1 cellular context compared by ENCODE assay signal in the genomic region with DNA sequence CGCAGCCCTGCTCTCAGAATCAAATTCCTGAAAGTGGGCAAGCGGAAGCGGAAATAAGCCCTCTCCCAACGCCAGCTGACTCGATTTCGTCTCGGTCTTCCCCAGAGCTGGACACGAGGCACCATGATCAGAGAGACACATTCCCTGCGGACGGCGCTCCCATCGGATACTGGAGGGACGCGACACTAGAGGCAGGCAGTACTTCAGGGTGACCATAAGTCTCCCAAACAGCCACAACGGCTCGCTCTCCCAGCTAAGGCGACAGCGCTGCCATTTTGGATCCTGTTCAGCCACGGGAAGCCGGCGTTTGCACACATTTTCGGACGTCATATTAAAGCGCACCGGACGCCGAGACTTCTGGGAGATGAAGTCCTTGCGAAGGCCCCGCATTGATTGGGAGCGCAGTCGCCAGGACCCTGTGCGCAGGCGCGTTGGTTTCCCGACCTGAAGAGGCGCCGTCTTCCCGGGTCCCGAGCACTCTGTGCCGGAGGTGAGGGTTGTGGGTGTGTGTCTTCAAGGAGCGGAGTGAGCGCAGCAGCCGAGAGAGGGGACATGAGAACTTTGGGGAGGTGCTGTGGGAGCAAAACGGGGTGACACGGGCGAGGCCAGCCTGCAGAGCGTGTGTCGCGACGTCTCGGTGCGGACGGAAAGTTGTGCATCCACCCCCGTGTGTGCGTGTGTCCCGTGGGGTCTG.
A peak's percentile ranks its signal among the peaks of the same experiment; 100 is the strongest.
TF ChIP-seq lines count a peak whose summit lies in the region.

A gene (plus strand): TSS at position 439 of the 694 bp plus-strand sequence. CDS start 10,418 bp downstream, outside the sequence.

TF ChIP-seq in HepG2, 621 proteins besides CTCF, POLR2A, EP300 and RAD21 (continued from another document and continues in another):
- TF ChIP-seq, protein P1, sequence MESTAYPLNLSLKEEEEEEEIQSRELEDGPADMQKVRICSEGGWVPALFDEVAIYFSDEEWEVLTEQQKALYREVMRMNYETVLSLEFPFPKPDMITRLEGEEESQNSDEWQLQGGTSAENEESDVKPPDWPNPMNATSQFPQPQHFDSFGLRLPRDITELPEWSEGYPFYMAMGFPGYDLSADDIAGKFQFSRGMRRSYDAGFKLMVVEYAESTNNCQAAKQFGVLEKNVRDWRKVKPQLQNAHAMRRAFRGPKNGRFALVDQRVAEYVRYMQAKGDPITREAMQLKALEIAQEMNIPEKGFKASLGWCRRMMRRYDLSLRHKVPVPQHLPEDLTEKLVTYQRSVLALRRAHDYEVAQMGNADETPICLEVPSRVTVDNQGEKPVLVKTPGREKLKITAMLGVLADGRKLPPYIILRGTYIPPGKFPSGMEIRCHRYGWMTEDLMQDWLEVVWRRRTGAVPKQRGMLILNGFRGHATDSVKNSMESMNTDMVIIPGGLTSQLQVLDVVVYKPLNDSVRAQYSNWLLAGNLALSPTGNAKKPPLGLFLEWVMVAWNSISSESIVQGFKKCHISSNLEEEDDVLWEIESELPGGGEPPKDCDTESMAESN (CRISPR knock-in tag; conservative IDR thresholded peaks at IDR 0.05) = peak; percentile 96
- TF ChIP-seq CBFB (CRISPR knock-in tag; IDR thresholded peaks at IDR 0.05) = no peak; the same call in 1 of the 2 replicates
- TF ChIP-seq, protein P2, sequence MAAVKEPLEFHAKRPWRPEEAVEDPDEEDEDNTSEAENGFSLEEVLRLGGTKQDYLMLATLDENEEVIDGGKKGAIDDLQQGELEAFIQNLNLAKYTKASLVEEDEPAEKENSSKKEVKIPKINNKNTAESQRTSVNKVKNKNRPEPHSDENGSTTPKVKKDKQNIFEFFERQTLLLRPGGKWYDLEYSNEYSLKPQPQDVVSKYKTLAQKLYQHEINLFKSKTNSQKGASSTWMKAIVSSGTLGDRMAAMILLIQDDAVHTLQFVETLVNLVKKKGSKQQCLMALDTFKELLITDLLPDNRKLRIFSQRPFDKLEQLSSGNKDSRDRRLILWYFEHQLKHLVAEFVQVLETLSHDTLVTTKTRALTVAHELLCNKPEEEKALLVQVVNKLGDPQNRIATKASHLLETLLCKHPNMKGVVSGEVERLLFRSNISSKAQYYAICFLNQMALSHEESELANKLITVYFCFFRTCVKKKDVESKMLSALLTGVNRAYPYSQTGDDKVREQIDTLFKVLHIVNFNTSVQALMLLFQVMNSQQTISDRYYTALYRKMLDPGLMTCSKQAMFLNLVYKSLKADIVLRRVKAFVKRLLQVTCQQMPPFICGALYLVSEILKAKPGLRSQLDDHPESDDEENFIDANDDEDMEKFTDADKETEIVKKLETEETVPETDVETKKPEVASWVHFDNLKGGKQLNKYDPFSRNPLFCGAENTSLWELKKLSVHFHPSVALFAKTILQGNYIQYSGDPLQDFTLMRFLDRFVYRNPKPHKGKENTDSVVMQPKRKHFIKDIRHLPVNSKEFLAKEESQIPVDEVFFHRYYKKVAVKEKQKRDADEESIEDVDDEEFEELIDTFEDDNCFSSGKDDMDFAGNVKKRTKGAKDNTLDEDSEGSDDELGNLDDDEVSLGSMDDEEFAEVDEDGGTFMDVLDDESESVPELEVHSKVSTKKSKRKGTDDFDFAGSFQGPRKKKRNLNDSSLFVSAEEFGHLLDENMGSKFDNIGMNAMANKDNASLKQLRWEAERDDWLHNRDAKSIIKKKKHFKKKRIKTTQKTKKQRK (IDR thresholded peaks at IDR 0.05; ENCODE audit: low read length) = no peak
- TF ChIP-seq SRF (IDR thresholded peaks at IDR 0.05; ENCODE audit: low read depth, low read length) = peak; percentile 75
- TF ChIP-seq EZH2 (conservative IDR thresholded peaks at IDR 0.05; ENCODE audit: low read depth, low read length) = no peak
- TF ChIP-seq NR3C1 (CRISPR knock-in tag; IDR thresholded peaks at IDR 0.05) = no peak
- TF ChIP-seq SMC3 (IDR thresholded peaks at IDR 0.05; ENCODE audit: low read length) = no peak; the same call in 1 of the 2 replicates
- TF ChIP-seq, protein P3, sequence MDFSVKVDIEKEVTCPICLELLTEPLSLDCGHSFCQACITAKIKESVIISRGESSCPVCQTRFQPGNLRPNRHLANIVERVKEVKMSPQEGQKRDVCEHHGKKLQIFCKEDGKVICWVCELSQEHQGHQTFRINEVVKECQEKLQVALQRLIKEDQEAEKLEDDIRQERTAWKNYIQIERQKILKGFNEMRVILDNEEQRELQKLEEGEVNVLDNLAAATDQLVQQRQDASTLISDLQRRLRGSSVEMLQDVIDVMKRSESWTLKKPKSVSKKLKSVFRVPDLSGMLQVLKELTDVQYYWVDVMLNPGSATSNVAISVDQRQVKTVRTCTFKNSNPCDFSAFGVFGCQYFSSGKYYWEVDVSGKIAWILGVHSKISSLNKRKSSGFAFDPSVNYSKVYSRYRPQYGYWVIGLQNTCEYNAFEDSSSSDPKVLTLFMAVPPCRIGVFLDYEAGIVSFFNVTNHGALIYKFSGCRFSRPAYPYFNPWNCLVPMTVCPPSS (IDR thresholded peaks at IDR 0.05) = no peak
- TF ChIP-seq NCOA5 (CRISPR knock-in tag; IDR thresholded peaks at IDR 0.05) = no peak
- 0 out of 2 replicates have a peak, but pooled peaks have one; percentile 12 for TF ChIP-seq TBP (CRISPR knock-in tag; IDR thresholded peaks at IDR 0.05)
- TF ChIP-seq U2AF2 (IDR thresholded peaks at IDR 0.05; ENCODE audit: low read depth, low read length) = peak; percentile 42; the same call in 1 of the 2 replicates
- TF ChIP-seq ZNF383 (CRISPR knock-in tag; IDR thresholded peaks at IDR 0.05; ENCODE audit: borderline replicate concordance) = no peak
- peak; percentile 41; the same call in 1 of the 2 replicates for TF ChIP-seq SOX5 (CRISPR knock-in tag; IDR thresholded peaks at IDR 0.05; ENCODE audit: borderline replicate concordance)
- peak; percentile 75; the same call in 1 of the 2 replicates for TF ChIP-seq ZNF703 (CRISPR knock-in tag; IDR thresholded peaks at IDR 0.05; ENCODE audit: borderline replicate concordance)
- TF ChIP-seq, protein P4, sequence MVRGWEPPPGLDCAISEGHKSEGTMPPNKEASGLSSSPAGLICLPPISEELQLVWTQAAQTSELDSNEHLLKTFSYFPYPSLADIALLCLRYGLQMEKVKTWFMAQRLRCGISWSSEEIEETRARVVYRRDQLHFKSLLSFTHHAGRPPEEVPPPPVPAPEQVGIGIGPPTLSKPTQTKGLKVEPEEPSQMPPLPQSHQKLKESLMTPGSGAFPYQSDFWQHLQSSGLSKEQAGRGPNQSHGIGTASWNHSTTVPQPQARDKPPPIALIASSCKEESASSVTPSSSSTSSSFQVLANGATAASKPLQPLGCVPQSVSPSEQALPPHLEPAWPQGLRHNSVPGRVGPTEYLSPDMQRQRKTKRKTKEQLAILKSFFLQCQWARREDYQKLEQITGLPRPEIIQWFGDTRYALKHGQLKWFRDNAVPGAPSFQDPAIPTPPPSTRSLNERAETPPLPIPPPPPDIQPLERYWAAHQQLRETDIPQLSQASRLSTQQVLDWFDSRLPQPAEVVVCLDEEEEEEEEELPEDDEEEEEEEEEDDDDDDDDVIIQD (CRISPR knock-in tag; IDR thresholded peaks at IDR 0.05; ENCODE audit: low read depth) = peak; percentile 48
- TF ChIP-seq, protein P5, sequence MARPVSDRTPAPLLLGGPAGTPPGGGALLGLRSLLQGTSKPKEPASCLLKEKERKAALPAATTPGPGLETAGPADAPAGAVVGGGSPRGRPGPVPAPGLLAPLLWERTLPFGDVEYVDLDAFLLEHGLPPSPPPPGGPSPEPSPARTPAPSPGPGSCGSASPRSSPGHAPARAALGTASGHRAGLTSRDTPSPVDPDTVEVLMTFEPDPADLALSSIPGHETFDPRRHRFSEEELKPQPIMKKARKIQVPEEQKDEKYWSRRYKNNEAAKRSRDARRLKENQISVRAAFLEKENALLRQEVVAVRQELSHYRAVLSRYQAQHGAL (CRISPR knock-in tag; IDR thresholded peaks at IDR 0.05; ENCODE audit: not compliant biosample characterization) = peak; percentile 57
- peak; percentile 91; the same call in 1 of the 2 replicates for TF ChIP-seq POLR2AphosphoS2 (IDR thresholded peaks at IDR 0.05; ENCODE audit: low read depth, low read length)
- peak; percentile 79; the same call in 1 of the 2 replicates for TF ChIP-seq REL (CRISPR knock-in tag; conservative IDR thresholded peaks at IDR 0.05)
- TF ChIP-seq ZNF678 (CRISPR knock-in tag; IDR thresholded peaks at IDR 0.05) = peak; percentile 54; the same call in 1 of the 2 replicates
- TF ChIP-seq PHF5A (CRISPR knock-in tag; IDR thresholded peaks at IDR 0.05; ENCODE audit: low read depth, unreplicated experiment) = no peak
- TF ChIP-seq MYNN (CRISPR knock-in tag; IDR thresholded peaks at IDR 0.05; ENCODE audit: low read depth) = peak; percentile 92; the same call in 1 of the 2 replicates
- TF ChIP-seq, protein P6, sequence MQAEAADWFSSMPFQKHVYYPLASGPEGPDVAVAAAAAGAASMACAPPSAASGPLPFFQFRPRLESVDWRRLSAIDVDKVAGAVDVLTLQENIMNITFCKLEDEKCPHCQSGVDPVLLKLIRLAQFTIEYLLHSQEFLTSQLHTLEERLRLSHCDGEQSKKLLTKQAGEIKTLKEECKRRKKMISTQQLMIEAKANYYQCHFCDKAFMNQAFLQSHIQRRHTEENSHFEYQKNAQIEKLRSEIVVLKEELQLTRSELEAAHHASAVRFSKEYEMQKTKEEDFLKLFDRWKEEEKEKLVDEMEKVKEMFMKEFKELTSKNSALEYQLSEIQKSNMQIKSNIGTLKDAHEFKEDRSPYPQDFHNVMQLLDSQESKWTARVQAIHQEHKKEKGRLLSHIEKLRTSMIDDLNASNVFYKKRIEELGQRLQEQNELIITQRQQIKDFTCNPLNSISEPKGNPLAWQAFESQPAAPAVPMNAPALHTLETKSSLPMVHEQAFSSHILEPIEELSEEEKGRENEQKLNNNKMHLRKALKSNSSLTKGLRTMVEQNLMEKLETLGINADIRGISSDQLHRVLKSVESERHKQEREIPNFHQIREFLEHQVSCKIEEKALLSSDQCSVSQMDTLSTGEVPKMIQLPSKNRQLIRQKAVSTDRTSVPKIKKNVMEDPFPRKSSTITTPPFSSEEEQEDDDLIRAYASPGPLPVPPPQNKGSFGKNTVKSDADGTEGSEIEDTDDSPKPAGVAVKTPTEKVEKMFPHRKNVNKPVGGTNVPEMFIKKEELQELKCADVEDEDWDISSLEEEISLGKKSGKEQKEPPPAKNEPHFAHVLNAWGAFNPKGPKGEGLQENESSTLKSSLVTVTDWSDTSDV (CRISPR knock-in tag; IDR thresholded peaks at IDR 0.05) = peak; percentile 89
- TF ChIP-seq CEBPG (CRISPR knock-in tag; IDR thresholded peaks at IDR 0.05) = peak; percentile 11; the same call in 1 of the 2 replicates
- peak; percentile 75 for TF ChIP-seq ZSCAN25 (CRISPR knock-in tag; IDR thresholded peaks at IDR 0.05)
- peak; percentile 91 for TF ChIP-seq ZNF274 (CRISPR knock-in tag; IDR thresholded peaks at IDR 0.05)
- peak; percentile 62; the same call in 1 of the 2 replicates for TF ChIP-seq ZNF768 (CRISPR knock-in tag; IDR thresholded peaks at IDR 0.05)
- TF ChIP-seq ZKSCAN8 (CRISPR knock-in tag; IDR thresholded peaks at IDR 0.05; ENCODE audit: borderline replicate concordance) = peak; percentile 88
- no peak for TF ChIP-seq ZNF24 (IDR thresholded peaks at IDR 0.05)
- TF ChIP-seq ZNF552 (CRISPR knock-in tag; IDR thresholded peaks at IDR 0.05; ENCODE audit: borderline replicate concordance) = no peak
- TF ChIP-seq RBFOX2 (IDR thresholded peaks at IDR 0.05; ENCODE audit: low read depth, low read length) = peak; percentile 88
- TF ChIP-seq, protein P7, sequence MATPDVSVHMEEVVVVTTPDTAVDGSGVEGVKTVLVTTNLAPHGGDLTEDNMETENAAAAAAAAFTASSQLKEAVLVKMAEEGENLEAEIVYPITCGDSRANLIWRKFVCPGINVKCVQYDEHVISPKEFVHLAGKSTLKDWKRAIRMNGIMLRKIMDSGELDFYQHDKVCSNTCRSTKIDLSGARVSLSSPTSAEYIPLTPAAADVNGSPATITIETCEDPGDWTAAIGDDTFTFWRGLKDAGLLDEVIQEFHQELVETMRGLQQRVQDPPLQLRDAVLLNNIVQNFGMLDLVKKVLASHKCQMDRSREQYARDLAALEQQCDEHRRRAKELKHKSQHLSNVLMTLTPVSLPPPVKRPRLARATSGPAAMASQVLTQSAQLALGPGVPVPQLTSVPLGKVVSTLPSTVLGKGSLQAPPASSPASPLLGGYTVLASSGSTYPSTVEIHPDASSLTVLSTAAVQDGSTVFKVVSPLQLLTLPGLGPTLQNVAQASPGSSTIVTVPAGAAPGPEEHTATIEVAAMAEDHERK (CRISPR knock-in tag; IDR thresholded peaks at IDR 0.05; ENCODE audit: low read depth) = peak; percentile 51; the same call in 1 of the 2 replicates
- TF ChIP-seq CREM (IDR thresholded peaks at IDR 0.05) = peak; percentile 100
- TF ChIP-seq CREM (CRISPR knock-in tag; IDR thresholded peaks at IDR 0.05) = peak; percentile 85; the same call in 1 of the 2 replicates
- TF ChIP-seq HMG20B (CRISPR knock-in tag; conservative IDR thresholded peaks at IDR 0.05) = no peak; the same call in 1 of the 2 replicates
- peak; percentile 53 for TF ChIP-seq AGO2 (optimal IDR thresholded peaks at IDR 0.05; ENCODE audit: low read depth, low read length)
- TF ChIP-seq HOXA5 (CRISPR knock-in tag; IDR thresholded peaks at IDR 0.05) = peak; percentile 51; the same call in 1 of the 2 replicates
- peak; percentile 68; the same call in 1 of the 2 replicates for TF ChIP-seq DNMT1 (CRISPR knock-in tag; IDR thresholded peaks at IDR 0.05)
- 0 out of 2 replicates have a peak, but pooled peaks have one; percentile 40 for TF ChIP-seq CENPT (CRISPR knock-in tag; IDR thresholded peaks at IDR 0.05; ENCODE audit: low read depth)
- TF ChIP-seq WIZ (CRISPR knock-in tag; IDR thresholded peaks at IDR 0.05) = peak; percentile 96
- no peak for TF ChIP-seq HMG20A (CRISPR knock-in tag; IDR thresholded peaks at IDR 0.05; ENCODE audit: borderline replicate concordance)
- no peak for TF ChIP-seq ARNT (IDR thresholded peaks at IDR 0.05)
- no peak for TF ChIP-seq ZNF160 (CRISPR knock-in tag; IDR thresholded peaks at IDR 0.05)
- TF ChIP-seq, protein P8, sequence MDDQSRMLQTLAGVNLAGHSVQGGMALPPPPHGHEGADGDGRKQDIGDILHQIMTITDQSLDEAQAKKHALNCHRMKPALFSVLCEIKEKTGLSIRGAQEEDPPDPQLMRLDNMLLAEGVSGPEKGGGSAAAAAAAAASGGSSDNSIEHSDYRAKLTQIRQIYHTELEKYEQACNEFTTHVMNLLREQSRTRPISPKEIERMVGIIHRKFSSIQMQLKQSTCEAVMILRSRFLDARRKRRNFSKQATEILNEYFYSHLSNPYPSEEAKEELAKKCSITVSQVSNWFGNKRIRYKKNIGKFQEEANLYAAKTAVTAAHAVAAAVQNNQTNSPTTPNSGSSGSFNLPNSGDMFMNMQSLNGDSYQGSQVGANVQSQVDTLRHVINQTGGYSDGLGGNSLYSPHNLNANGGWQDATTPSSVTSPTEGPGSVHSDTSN (CRISPR knock-in tag; IDR thresholded peaks at IDR 0.05; ENCODE audit: borderline replicate concordance) = 0 out of 2 replicates have a peak, but pooled peaks have one; percentile 8
- peak; percentile 78; the same call in 1 of the 2 replicates for TF ChIP-seq NAIF1 (CRISPR knock-in tag; IDR thresholded peaks at IDR 0.05; ENCODE audit: borderline replicate concordance)
- TF ChIP-seq MBNL3 (CRISPR knock-in tag; conservative IDR thresholded peaks at IDR 0.05) = no peak
- TF ChIP-seq ZBTB42 (CRISPR knock-in tag; IDR thresholded peaks at IDR 0.05) = no peak
- TF ChIP-seq, protein P9, sequence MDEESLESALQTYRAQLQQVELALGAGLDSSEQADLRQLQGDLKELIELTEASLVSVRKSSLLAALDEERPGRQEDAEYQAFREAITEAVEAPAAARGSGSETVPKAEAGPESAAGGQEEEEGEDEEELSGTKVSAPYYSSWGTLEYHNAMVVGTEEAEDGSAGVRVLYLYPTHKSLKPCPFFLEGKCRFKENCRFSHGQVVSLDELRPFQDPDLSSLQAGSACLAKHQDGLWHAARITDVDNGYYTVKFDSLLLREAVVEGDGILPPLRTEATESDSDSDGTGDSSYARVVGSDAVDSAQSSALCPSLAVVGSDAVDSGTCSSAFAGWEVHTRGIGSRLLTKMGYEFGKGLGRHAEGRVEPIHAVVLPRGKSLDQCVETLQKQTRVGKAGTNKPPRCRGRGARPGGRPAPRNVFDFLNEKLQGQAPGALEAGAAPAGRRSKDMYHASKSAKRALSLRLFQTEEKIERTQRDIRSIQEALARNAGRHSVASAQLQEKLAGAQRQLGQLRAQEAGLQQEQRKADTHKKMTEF (CRISPR knock-in tag; IDR thresholded peaks at IDR 0.05) = peak; percentile 91; the same call in 1 of the 2 replicates
